Comparison of ENCODE assay signal across 8 cellular contexts in genomic region chr7:56079450-56080185, GRCh38. TPM values are rescaled to one million over a fixed set of nuclear protein-coding genes. Genes with fewer than 3 reads are reported as not detected.
DNase-seq lines count a peak whose midpoint lies in the region; ATAC-seq and TF ChIP-seq lines count a peak whose summit lies in the region.

No MANE protein-coding gene starts in this region.

- no peaks in the 10 kb centered on the region for H3K27me3 Mint-ChIP-seq in progenitor cell of endocrine pancreas

- H3K4me3 ChIP-seq in fibroblast of pulmonary artery (replicated peaks; ENCODE audit: low read depth, low read length), result no peak overlapping the region

- H3K4me3 Mint-ChIP-seq in progenitor cell of endocrine pancreas (ENCODE audit: low read depth), result no peak overlapping the region

- in situ Hi-C loops in KBM-7 (cut with MboI; ENCODE audit: low pct_unique_long_range_greater_than_20kb, low sequenced_read_pairs), result no loop called here

- H3K27ac ChIP-seq in RWPE1, result peak overlapping the region; percentile 61

- CTCF ChIA-PET in RWPE1 (lab: Yijun Ruan, JAX), result no interaction called here

- H3K9me3 Mint-ChIP-seq in progenitor cell of endocrine pancreas (ENCODE audit: low read depth), result no peaks in the 10 kb centered on the region

- POLR2A ChIA-PET in RWPE1 (lab: Yijun Ruan, JAX; ENCODE audit: low non-redundant PET), result interaction anchor here (0.6 kb wide), 1 partner anchor 122 kb away, joined by 3 read pairs; no protein-coding TSS in a partner anchor

- no peaks in the 10 kb centered on the region for H3K4me1 Mint-ChIP-seq in progenitor cell of endocrine pancreas (ENCODE audit: low read depth)

- TF ChIP-seq CTCF in RWPE1 (conservative IDR thresholded peaks at IDR 0.05; ENCODE audit: low read depth), result no peak; the same call in 1 of the 2 replicates
- TF ChIP-seq CTCF in fibroblast of pulmonary artery (IDR thresholded peaks at IDR 0.05; ENCODE audit: low read length, missing control alignments), result peak; percentile 82
- TF ChIP-seq CTCF in progenitor cell of endocrine pancreas (IDR thresholded peaks at IDR 0.05; ENCODE audit: unreplicated experiment), result peak; percentile 20

- ATAC-seq in GM18909 (IDR thresholded peaks at IDR 0.05; ENCODE audit: poor library complexity, unreplicated experiment) (no peak), HG03460 (IDR thresholded peaks at IDR 0.05; ENCODE audit: unreplicated experiment) (no peak)

- DNase-seq in Daoy (ENCODE audit: low read depth) (peak; percentile 39), RWPE1 (ENCODE audit: low spot score) (no peak), fibroblast of pulmonary artery (ENCODE audit: low read depth) (peak; percentile 79), progenitor cell of endocrine pancreas (ENCODE audit: low spot score, unreplicated experiment) (no peak), KBM-7 (no peak), NCI-H82 treated with DMSO at 0.1 percent for 48 hours (lab: John Stamatoyannopoulos, UW; ENCODE audit: unreplicated experiment) (no peak)

- peaks cover 6% of the 10 kb centered on the region for H3K36me3 Mint-ChIP-seq in progenitor cell of endocrine pancreas (ENCODE audit: insufficient read depth)

- no peak overlapping the region for H3K27ac Mint-ChIP-seq in progenitor cell of endocrine pancreas

RNA-seq across cellular contexts. Expression of gene PHKG1, which starts 13.1 kb away (rescaled TPM):
- total RNA-seq in Daoy (2014; rRNA removed; shearing (Covaris generic)), result 1.5 TPM in 1 of 2 replicates, not detected in the other
- 0.27 and 1.2 TPM in 2 replicates for total RNA-seq in progenitor cell of endocrine pancreas

RNA-seq across cellular contexts. Expression of gene SUMF2, which starts 15.5 kb away (rescaled TPM):
- total RNA-seq in Daoy (2014; rRNA removed; shearing (Covaris generic)), result 167 and 168 TPM in 2 replicates
- 89.5 and 90.8 TPM in 2 replicates for total RNA-seq in progenitor cell of endocrine pancreas

RNA-seq across cellular contexts. Expression of gene CHCHD2, which starts 26.7 kb away (rescaled TPM):
- total RNA-seq in Daoy (2014; rRNA removed; shearing (Covaris generic)), result 1,201 and 1,375 TPM in 2 replicates
- 137 TPM in 2 replicates for total RNA-seq in progenitor cell of endocrine pancreas

RNA-seq across cellular contexts. Expression of gene CCT6A, which starts 28.1 kb away (rescaled TPM):
- 1,003 and 1,301 TPM in 2 replicates for total RNA-seq in Daoy (2014; rRNA removed; shearing (Covaris generic))
- 150 and 159 TPM in 2 replicates for total RNA-seq in progenitor cell of endocrine pancreas

RNA-seq across cellular contexts. Expression of gene PSPH, which starts 28.4 kb away (rescaled TPM):
- 113 and 129 TPM in 2 replicates for total RNA-seq in Daoy (2014; rRNA removed; shearing (Covaris generic))
- 36.6 and 39.8 TPM in 2 replicates for total RNA-seq in progenitor cell of endocrine pancreas

Comparison
In these comparisons a context has a peak if more than half of its experiments do, and no peak if none do; other contexts are left out.
1. DNase-seq: peak in Daoy (single experiment) and fibroblast of pulmonary artery (single experiment); none in RWPE1 (single experiment), progenitor cell of endocrine pancreas (single experiment), KBM-7 (single experiment) and NCI-H82 treated with DMSO at 0.1 percent for 48 hours (single experiment).